ENCODE assay signal across 9 cellular contexts in genomic region chr11:117877120-117877784, GRCh38. TPM values are rescaled to one million over a fixed set of nuclear protein-coding genes. Genes with fewer than 3 reads are reported as not detected.
DNase-seq lines count a peak whose midpoint lies in the region; ATAC-seq and TF ChIP-seq lines count a peak whose summit lies in the region.
"Had no signal": no experiment of that assay in that cellular context is flagged by ENCODE, and none has a peak within 500 bp of the region (broad histone marks: within the 10 kb centered on the region; RNA-seq: fewer than 3 reads in every experiment).

No MANE protein-coding gene starts in this region.

- ATAC-seq in natural killer cell (no peak), HG02973 (IDR thresholded peaks at IDR 0.05; ENCODE audit: unreplicated experiment) (no peak), HG02840 (IDR thresholded peaks at IDR 0.05; ENCODE audit: low FRiP score, unreplicated experiment) (no peak), HG02938 (IDR thresholded peaks at IDR 0.05; ENCODE audit: unreplicated experiment) (no peak)

- peaks cover 15 to 36% of the 10 kb centered on the region in 2 donors for H3K4me1 Mint-ChIP-seq in natural killer cell

- intact Hi-C loops in natural killer cell (cut with micrococcal nuclease) = no loop called here

- no peaks in the 10 kb centered on the region for H3K9me3 ChIP-seq in AG04450 (ENCODE audit: control insufficient read depth, insufficient read depth, low read length)
- no peaks in the 10 kb centered on the region for H3K9me3 ChIP-seq in endocrine pancreas (ENCODE audit: control insufficient read depth, low read length)

- POLR2A ChIA-PET in AG04450 (lab: Yijun Ruan, JAX) = no interaction called here

- H3K4me3 ChIP-seq in AG04450 (ENCODE audit: low read depth, low read length) = peak overlapping the region; percentile 59
- peak overlapping the region; percentile 63 for H3K4me3 ChIP-seq in endocrine pancreas (ENCODE audit: control insufficient read depth, insufficient read depth, low read length)

- no peaks in the 10 kb centered on the region for H3K36me3 ChIP-seq in endocrine pancreas (ENCODE audit: control insufficient read depth, insufficient read depth, low read length)

- TF ChIP-seq CTCF in AG04450 (IDR thresholded peaks at IDR 0.05; ENCODE audit: low read depth, low read length) = no peak
- no peak for TF ChIP-seq CTCF in natural killer cell (IDR thresholded peaks at IDR 0.05)

- no peak overlapping the region for H3K27ac ChIP-seq in AG04450 (ENCODE audit: low read depth, low read length)

- peaks cover 64 to 87% of the 10 kb centered on the region in 2 donors for H3K27me3 Mint-ChIP-seq in natural killer cell (ENCODE audit: low read depth in 2 of 2)

- no peak overlapping the region for H3K27ac Mint-ChIP-seq in natural killer cell

- CTCF ChIA-PET in AG04450 (lab: Charles Lee) = interaction anchor here (0.6 to 2.2 kb wide), 4 partner anchors 28 to 69 kb away, joined by 4 to 10 read pairs (median 7); no protein-coding TSS in a partner anchor

- no peaks in the 10 kb centered on the region for H3K36me3 Mint-ChIP-seq in natural killer cell

- H3K9ac ChIP-seq in endocrine pancreas (ENCODE audit: control insufficient read depth, insufficient read depth, low read length) = peak overlapping the region; percentile 72

- DNase-seq in AG04450 (ENCODE audit: low read depth, low spot score) = no peak
- DNase-seq in NCI-H146 treated with DMSO at 0.1 percent for 48 hours (lab: John Stamatoyannopoulos, UW; ENCODE audit: unreplicated experiment) = peak; percentile 25
- DNase-seq in natural killer cell = no peak
- no peak for DNase-seq in occipital lobe (lab: John Stamatoyannopoulos, UW)
- DNase-seq: stimulated activated CD4-positive, alpha-beta T cell treated with anti-CD3 and anti-CD28 coated beads, Interleukin-4, amount 100 ng/mL, for 24 hours had no signal

- H3K9me3 Mint-ChIP-seq in natural killer cell = no peaks in the 10 kb centered on the region

- peak overlapping the region; percentile 11 for H3K4me3 Mint-ChIP-seq in natural killer cell

- H3K4me1 ChIP-seq in endocrine pancreas (ENCODE audit: control insufficient read depth, insufficient read depth, low read length) = no peaks in the 10 kb centered on the region

- H3K27me3 ChIP-seq in AG04450 (ENCODE audit: control insufficient read depth, insufficient read depth, low read length) (peaks cover 47% of the 10 kb centered on the region), endocrine pancreas (ENCODE audit: control insufficient read depth, insufficient read depth, low read length) (no peaks in the 10 kb centered on the region)

RNA-seq across cellular contexts. Expression of gene FXYD6, which starts 0.8 kb away (rescaled TPM):
- polyA plus RNA-seq in AG04450 (2011; rRNA removed) = 19.8 and 21.4 TPM in 2 replicates
- polyA minus RNA-seq in AG04450 (2011; rRNA and poly(A)+ RNA removed) = 9.7 and 11.8 TPM in 2 replicates
- total RNA-seq in natural killer cell = under 1 TPM in 2 of 3 donors, not detected in 1; 0.20 to 0.90 TPM
- total RNA-seq in occipital lobe = 107 TPM

RNA-seq across cellular contexts. Expression of gene TMPRSS13, which starts 52.0 kb away (rescaled TPM):
- polyA plus RNA-seq in AG04450 (2011; rRNA removed) = not detected in 2 replicates
- polyA minus RNA-seq in AG04450 (2011; rRNA and poly(A)+ RNA removed) = not detected in 2 replicates
- total RNA-seq in natural killer cell = 1 to 10 TPM; 1.6 to 1.8 (median 1.8) TPM
- total RNA-seq in occipital lobe = 0.47 TPM

RNA-seq across cellular contexts. Expression of gene FXYD2, which starts 52.7 kb away (rescaled TPM):
- 0.14 TPM in 1 of 2 replicates, not detected in the other for polyA plus RNA-seq in AG04450 (2011; rRNA removed)
- 0.55 TPM in 1 of 2 replicates, not detected in the other for polyA minus RNA-seq in AG04450 (2011; rRNA and poly(A)+ RNA removed)
- total RNA-seq in natural killer cell (under 1 TPM in 2 of 3 donors, not detected in 1; 0.75 to 0.78 TPM), occipital lobe (0.62 TPM)

Comparison
In these comparisons a context has a peak if more than half of its experiments do, and no peak if none do; other contexts are left out.
1. RNA of gene FXYD6, which starts 0.8 kb away (total RNA-seq): 107 TPM in occipital lobe (single experiment); 0.20 to 0.90 TPM in natural killer cell; every median in the first group is over 10 times any median in the second.